Comparison of ENCODE assay signal across 9 cellular contexts in genomic region chr10:43076311-43076875, GRCh38. TPM values are rescaled to one million over a fixed set of nuclear protein-coding genes. Genes with fewer than 3 reads are reported as not detected.
DNase-seq lines count a peak whose midpoint lies in the region; ATAC-seq, FAIRE-seq and TF ChIP-seq lines count a peak whose summit lies in the region.
"Had no signal": no experiment of that assay in that cellular context is flagged by ENCODE, and none has a peak within 500 bp of the region (broad histone marks: within the 10 kb centered on the region; RNA-seq: fewer than 3 reads in every experiment).

No MANE protein-coding gene starts in this region.

- TF ChIP-seq CTCF in keratinocyte (optimal IDR thresholded peaks at IDR 0.05 in 1 of 3, IDR thresholded peaks at IDR 0.05 in 1 of 3, conservative IDR thresholded peaks at IDR 0.05 in 1 of 3; ENCODE audit: extremely low read depth in 1 of 3, insufficient read depth in 2 of 3, low read length in 3 of 3) (peak in 1 of 3 experiments; percentile 14), testis (IDR thresholded peaks at IDR 0.05) (no peak)

- H3K4me1 ChIP-seq in keratinocyte (ENCODE audit: control insufficient read depth, extremely low read depth, insufficient read depth, low read length), result no peaks in the 10 kb centered on the region
- H3K4me1 ChIP-seq in testis, result no peaks in the 10 kb centered on the region

- H3K9me3 Mint-ChIP-seq in activated T-helper 17 cell treated with anti-CD3 and anti-CD28 coated beads, Interleukin-2, amount 50 U/mL, for 72 hours, result no peaks in the 10 kb centered on the region

- H3K4me3 ChIP-seq in keratinocyte (ENCODE audit: control insufficient read depth in 2 of 3, extremely low read depth in 1 of 3, insufficient read depth in 2 of 3, low read depth in 1 of 3, low read length in 3 of 3) (peak overlapping the region in 2 of 3 experiments; percentile 25 to 34), testis (peak overlapping the region; percentile 32 to 48)

- TF ChIP-seq POLR2A in testis (IDR thresholded peaks at IDR 0.05), result no peak

- H3K36me3 ChIP-seq in keratinocyte (ENCODE audit: control insufficient read depth in 2 of 2, extremely low read depth in 1 of 2, insufficient read depth in 2 of 2, low read length in 2 of 2), result no peaks in the 10 kb centered on the region
- H3K36me3 ChIP-seq in testis (ENCODE audit: low read depth, missing control alignments), result no peaks in the 10 kb centered on the region

- H3K4me2 ChIP-seq in keratinocyte (ENCODE audit: control insufficient read depth, extremely low read depth, insufficient read depth, low read depth, low read length), result peak overlapping the region; percentile 56

- intact Hi-C loops in testis (cut with DNase I; ENCODE audit: low total_unique reads), result no loop called here

- no peak overlapping the region for H2AFZ ChIP-seq in keratinocyte (ENCODE audit: control insufficient read depth, low read length)

- FAIRE-seq in keratinocyte (lab: Jason Lieb, UNC), result no peak

- H3K27ac ChIP-seq in keratinocyte (ENCODE audit: control insufficient read depth, insufficient read depth, low read length), result no peak overlapping the region
- no peak overlapping the region for H3K27ac ChIP-seq in testis
- H3K27ac ChIP-seq: epithelial cell of prostate had no signal

- no peak for ATAC-seq in activated T-helper 17 cell treated with anti-CD3 and anti-CD28 coated beads, Interleukin-2, amount 50 U/mL, for 72 hours (replicated peaks)
- ATAC-seq in HG03432 (IDR thresholded peaks at IDR 0.05; ENCODE audit: unreplicated experiment), result no peak

- DNase-seq in activated T-cell treated with anti-CD3 and anti-CD28 coated beads for 48 hours (ENCODE audit: low read depth) (peak; percentile 5), activated T-cell treated with anti-CD3 and anti-CD28 coated beads for 4 hours (no peak), keratinocyte (ENCODE audit: low read depth, low spot score) (no peak), testis (peak; percentile 16), T-helper 9 cell (no peak), DMS153 treated with DMSO at 0.1 percent for 48 hours (lab: John Stamatoyannopoulos, UW; ENCODE audit: unreplicated experiment) (no peak)

- 2 to 6% methylated on average over 10 to 45 of the region's 45 CpGs for WGBS in testis, 2 donors

- no peaks in the 10 kb centered on the region for H3K4me1 Mint-ChIP-seq in activated T-helper 17 cell treated with anti-CD3 and anti-CD28 coated beads, Interleukin-2, amount 50 U/mL, for 72 hours

- H3K27me3 Mint-ChIP-seq in activated T-helper 17 cell treated with anti-CD3 and anti-CD28 coated beads, Interleukin-2, amount 50 U/mL, for 72 hours, result peaks cover 24% of the 10 kb centered on the region

- H3K4me3 Mint-ChIP-seq in activated T-helper 17 cell treated with anti-CD3 and anti-CD28 coated beads, Interleukin-2, amount 50 U/mL, for 72 hours, result peak overlapping the region; percentile 15

- no peaks in the 10 kb centered on the region for H4K20me1 ChIP-seq in keratinocyte (ENCODE audit: control insufficient read depth, extremely low read depth, insufficient read depth, low read length)

- no peak overlapping the region for H3K27ac Mint-ChIP-seq in activated T-helper 17 cell treated with anti-CD3 and anti-CD28 coated beads, Interleukin-2, amount 50 U/mL, for 72 hours

- H3K27me3 ChIP-seq in keratinocyte (ENCODE audit: control insufficient read depth, extremely low read depth, insufficient read depth, low read length) (peaks cover 31% of the 10 kb centered on the region), testis (no peaks in the 10 kb centered on the region)

- dilution Hi-C loops in keratinocyte (cut with MboI; ENCODE audit: extremely low pct_ligation_motif_present, low sequenced_read_pairs), result no loop called here

- H3K36me3 Mint-ChIP-seq in activated T-helper 17 cell treated with anti-CD3 and anti-CD28 coated beads, Interleukin-2, amount 50 U/mL, for 72 hours (ENCODE audit: low read depth), result no peaks in the 10 kb centered on the region

- no peaks in the 10 kb centered on the region for H3K79me2 ChIP-seq in keratinocyte (ENCODE audit: control insufficient read depth, insufficient read depth, low read length)

- H3K9ac ChIP-seq in keratinocyte (ENCODE audit: control insufficient read depth, extremely low read depth, insufficient read depth, low read length), result no peak overlapping the region

- H3K9me1 ChIP-seq in keratinocyte (ENCODE audit: control insufficient read depth, extremely low read depth, insufficient read depth, low read length), result no peaks in the 10 kb centered on the region

- H3K9me3 ChIP-seq in keratinocyte (ENCODE audit: control insufficient read depth, low read depth, low read length) (no peaks in the 10 kb centered on the region), testis (no peaks in the 10 kb centered on the region)

RNA-seq across cellular contexts. Expression of gene RET, which starts 0.5 kb away (rescaled TPM):
- total RNA-seq in activated T-helper 17 cell treated with anti-CD3 and anti-CD28 coated beads, Interleukin-2, amount 50 U/mL, for 72 hours, result under 1 TPM in 1 of 2 donors, not detected in 1; 0.24 TPM
- 0.21 to 0.63 TPM (median 0.41 TPM) in 3 replicates for polyA plus RNA-seq in keratinocyte
- 0.35 TPM for polyA plus RNA-seq in keratinocyte (2011; ENCODE audit: low read depth)
- 0.23 and 0.28 TPM in 2 replicates for polyA plus RNA-seq in keratinocyte (2011; cell fraction: cytosol; rRNA removed)
- 1.0 and 1.1 TPM in 2 replicates for polyA plus RNA-seq in keratinocyte (2011; cell fraction: nucleus; rRNA removed)
- polyA plus RNA-seq in keratinocyte (2012; ENCODE audit: low replicate concordance), result 0.31 and 0.94 TPM in 2 replicates
- polyA minus RNA-seq in keratinocyte, result 0.19 to 2.1 TPM (median 0.26 TPM) in 3 replicates
- 2.1 TPM for polyA minus RNA-seq in keratinocyte (2011; cell fraction: cytosol; rRNA and poly(A)+ RNA removed)
- polyA minus RNA-seq in keratinocyte (2011; cell fraction: nucleus; rRNA and poly(A)+ RNA removed), result 0.47 and 1.2 TPM in 2 replicates
- 1 to 10 TPM; 7.3 to 9.5 TPM for total RNA-seq in testis
- polyA plus RNA-seq in testis (ENCODE audit: insufficient read depth, low read depth, low replicate concordance), result 5.1 TPM

Comparison
In these comparisons a context has a peak if more than half of its experiments do, and no peak if none do; other contexts are left out.
1. DNase-seq: peak in activated T-cell treated with anti-CD3 and anti-CD28 coated beads for 48 hours (single experiment) and testis (single experiment); none in activated T-cell treated with anti-CD3 and anti-CD28 coated beads for 4 hours (single experiment), keratinocyte (single experiment), T-helper 9 cell (single experiment) and DMS153 treated with DMSO at 0.1 percent for 48 hours (single experiment).
2. RNA of gene RET, which starts 0.5 kb away (total RNA-seq): 7.3 to 9.5 TPM in testis; 0.24 TPM in activated T-helper 17 cell treated with anti-CD3 and anti-CD28 coated beads, Interleukin-2, amount 50 U/mL, for 72 hours; every median in the first group is over 4 times any median in the second.